1 cellular context compared by ENCODE assay signal in genomic region chr5:168039485-168040005, GRCh38.
TF ChIP-seq lines count a peak whose summit lies in the region.

No MANE protein-coding gene starts in this region.

TF ChIP-seq in GM23338, 12 proteins besides CTCF, POLR2A, EP300 and RAD21 (continued from another document):
- TF ChIP-seq REST (IDR thresholded peaks at IDR 0.05; ENCODE audit: unreplicated experiment): no peak
- TF ChIP-seq ETS1 (IDR thresholded peaks at IDR 0.05): no peak
- TF ChIP-seq ZNF114 (CRISPR knock-in tag; IDR thresholded peaks at IDR 0.05): no peak
- no peak for TF ChIP-seq EZH2 (IDR thresholded peaks at IDR 0.05; ENCODE audit: low read depth, unreplicated experiment)
